8 cellular contexts compared by ENCODE assay signal in genomic region chr3:123642182-123642956, GRCh38. TPM values are rescaled to one million over a fixed set of nuclear protein-coding genes. Genes with fewer than 3 reads are reported as not detected.
DNase-seq lines count a peak whose midpoint lies in the region; ATAC-seq, FAIRE-seq and TF ChIP-seq lines count a peak whose summit lies in the region.

No MANE protein-coding gene starts in this region.

- H3K4me1 Mint-ChIP-seq in T-helper 17 cell = peaks cover 2% of the 10 kb centered on the region

- no peaks in the 10 kb centered on the region for H3K36me3 ChIP-seq in brain microvascular endothelial cell (replicated peaks)
- no peaks in the 10 kb centered on the region for H3K36me3 ChIP-seq in keratinocyte (ENCODE audit: control insufficient read depth in 2 of 2, extremely low read depth in 1 of 2, insufficient read depth in 2 of 2, low read length in 2 of 2)

- dilution Hi-C loops in keratinocyte (cut with MboI; ENCODE audit: extremely low pct_ligation_motif_present, low sequenced_read_pairs) = no loop called here

- no peaks in the 10 kb centered on the region for H3K36me3 Mint-ChIP-seq in T-helper 17 cell (ENCODE audit: low read depth)

- no peak overlapping the region for H3K27ac Mint-ChIP-seq in T-helper 17 cell

- peaks cover 10% of the 10 kb centered on the region for H3K4me1 ChIP-seq in keratinocyte (ENCODE audit: control insufficient read depth, extremely low read depth, insufficient read depth, low read length)

- H3K9me3 ChIP-seq in T-helper 17 cell (ENCODE audit: control insufficient read depth, low read length, poor library complexity, severe bottlenecking) = no peaks in the 10 kb centered on the region
- no peaks in the 10 kb centered on the region for H3K9me3 ChIP-seq in keratinocyte (ENCODE audit: control insufficient read depth, low read depth, low read length)

- peaks cover 5% of the 10 kb centered on the region for H3K27me3 Mint-ChIP-seq in T-helper 17 cell

- no peaks in the 10 kb centered on the region for H3K79me2 ChIP-seq in keratinocyte (ENCODE audit: control insufficient read depth, insufficient read depth, low read length)

- DNase-seq in 8988T = peak; percentile 78
- DNase-seq in NCI-H146 (lab: John Stamatoyannopoulos, UW) = peak; percentile 77
- DNase-seq in T-helper 17 cell = peak; percentile 11 to 22 (median 12)
- peak; percentile 96 for DNase-seq in brain microvascular endothelial cell
- DNase-seq in keratinocyte (ENCODE audit: low read depth, low spot score) = peak; percentile 66
- DNase-seq in stimulated activated CD4-positive, alpha-beta T cell treated with anti-CD3 and anti-CD28 coated beads, Interleukin-1b, Interleukin-23, amount 100 ng/mL, for 24 hours (ENCODE audit: low read depth in 4 of 4, low spot score in 1 of 4) = peak; percentile 10 to 41 (median 26)

- in situ Hi-C loops in brain microvascular endothelial cell (cut with HindIII; ENCODE audit: low pct_ligation_motif_present, low sequenced_read_pairs) = loop anchor here (10.0 kb wide), 1 partner anchor 72 kb away; no protein-coding TSS in a partner anchor

- H3K4me3 ChIP-seq in GM12875 (ENCODE audit: low read depth, low read length) (no peak overlapping the region), brain microvascular endothelial cell (ENCODE audit: low read depth, low read length) (no peak overlapping the region), keratinocyte (ENCODE audit: control insufficient read depth in 2 of 3, extremely low read depth in 1 of 3, insufficient read depth in 2 of 3, low read depth in 1 of 3, low read length in 3 of 3) (no peak overlapping the region)

- H3K27ac ChIP-seq in brain microvascular endothelial cell (no peak overlapping the region), keratinocyte (ENCODE audit: control insufficient read depth, insufficient read depth, low read length) (no peak overlapping the region)

- H3K9ac ChIP-seq in keratinocyte (ENCODE audit: control insufficient read depth, extremely low read depth, insufficient read depth, low read length) = no peak overlapping the region

- H3K27me3 ChIP-seq in brain microvascular endothelial cell (replicated peaks) (no peaks in the 10 kb centered on the region), keratinocyte (ENCODE audit: control insufficient read depth, extremely low read depth, insufficient read depth, low read length) (no peaks in the 10 kb centered on the region)

- H3K4me3 Mint-ChIP-seq in T-helper 17 cell = no peak overlapping the region

- H3K9me1 ChIP-seq in keratinocyte (ENCODE audit: control insufficient read depth, extremely low read depth, insufficient read depth, low read length) = no peaks in the 10 kb centered on the region

- H3K4me2 ChIP-seq in keratinocyte (ENCODE audit: control insufficient read depth, extremely low read depth, insufficient read depth, low read depth, low read length) = no peak overlapping the region

- ATAC-seq in HG02798 (IDR thresholded peaks at IDR 0.05; ENCODE audit: poor library complexity, unreplicated experiment) (peak; percentile 77), T-helper 17 cell (peak; percentile 40)

- no peaks in the 10 kb centered on the region for H4K20me1 ChIP-seq in keratinocyte (ENCODE audit: control insufficient read depth, extremely low read depth, insufficient read depth, low read length)

- H2AFZ ChIP-seq in keratinocyte (ENCODE audit: control insufficient read depth, low read length) = no peak overlapping the region

- peak; percentile 95 for FAIRE-seq in keratinocyte (lab: Jason Lieb, UNC)

- peak; percentile 79 for TF ChIP-seq CTCF in GM12875 (IDR thresholded peaks at IDR 0.05; ENCODE audit: borderline replicate concordance, insufficient read depth, low read depth, low read length)
- TF ChIP-seq CTCF in brain microvascular endothelial cell (IDR thresholded peaks at IDR 0.05; ENCODE audit: low read depth, low read length, missing control alignments) = peak; percentile 96
- peak; percentile 81 to 99 (median 93) for TF ChIP-seq CTCF in keratinocyte (optimal IDR thresholded peaks at IDR 0.05 in 1 of 3, IDR thresholded peaks at IDR 0.05 in 1 of 3, conservative IDR thresholded peaks at IDR 0.05 in 1 of 3; ENCODE audit: extremely low read depth in 1 of 3, insufficient read depth in 2 of 3, low read length in 3 of 3)

RNA-seq across cellular contexts. Expression of gene HACD2, which starts 57.5 kb away (rescaled TPM):
- total RNA-seq in T-helper 17 cell = 10 to 100 TPM; 16.2 to 18.9 TPM
- 85.8 to 146 TPM (median 124 TPM) in 3 replicates for polyA plus RNA-seq in keratinocyte
- polyA plus RNA-seq in keratinocyte (2011; ENCODE audit: low read depth) = 34.3 TPM
- polyA plus RNA-seq in keratinocyte (2011; cell fraction: cytosol; rRNA removed) = 50.9 and 112 TPM in 2 replicates
- 146 and 190 TPM in 2 replicates for polyA plus RNA-seq in keratinocyte (2011; cell fraction: nucleus; rRNA removed)
- polyA plus RNA-seq in keratinocyte (2012; ENCODE audit: low replicate concordance) = 57.9 and 59.7 TPM in 2 replicates
- 83.0 to 239 TPM (median 181 TPM) in 3 replicates for polyA minus RNA-seq in keratinocyte
- 73.3 TPM for polyA minus RNA-seq in keratinocyte (2011; cell fraction: cytosol; rRNA and poly(A)+ RNA removed)
- polyA minus RNA-seq in keratinocyte (2011; cell fraction: nucleus; rRNA and poly(A)+ RNA removed) = 131 and 227 TPM in 2 replicates

Comparison
In these comparisons a context has a peak if more than half of its experiments do, and no peak if none do; other contexts are left out.
1. DNase-seq: peak in every context shown above with its lines; median percentile 96 in brain microvascular endothelial cell; 78 in 8988T; 77 in NCI-H146; 66 in keratinocyte; 26 in stimulated activated CD4-positive, alpha-beta T cell treated with anti-CD3 and anti-CD28 coated beads, Interleukin-1b, Interleukin-23, amount 100 ng/mL, for 24 hours; 12 in T-helper 17 cell.